ENCODE assay signal across 19 cellular contexts in the genomic region with DNA sequence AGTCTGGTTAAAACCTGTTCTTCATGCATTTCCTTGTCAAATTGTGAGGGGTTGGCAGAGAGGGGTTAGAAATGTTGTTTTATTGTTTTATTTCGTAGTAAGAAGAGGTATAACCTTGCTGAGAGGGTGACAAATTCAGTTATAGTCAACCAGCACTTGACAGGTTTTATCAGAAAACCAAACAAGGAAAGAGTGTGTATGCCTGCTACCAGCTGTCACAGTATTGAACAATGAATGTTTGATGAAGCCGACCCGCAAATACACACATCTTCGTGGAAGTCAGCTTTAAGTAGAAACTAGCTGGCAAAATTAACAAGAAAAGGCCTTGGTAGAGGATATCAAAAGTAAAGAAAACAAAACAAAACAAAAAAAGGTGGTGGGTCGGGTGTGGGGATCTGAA.
"Had no signal": no experiment of that assay in that cellular context is flagged by ENCODE, and none has a peak within 500 bp of the region (broad histone marks: within the 10 kb centered on the region; RNA-seq: fewer than 3 reads in every experiment).

No MANE protein-coding gene starts in this region.

- H3K27me3 ChIP-seq: right lobe of liver, testis, upper lobe of left lung had no signal

- H3K4me3 Mint-ChIP-seq: activated CD4-positive, alpha-beta T cell treated with anti-CD3 and anti-CD28 coated beads, Interleukin-2, amount 10 ng/mL, durations not matched to agents 24 days and 14 days; activated CD8-positive, alpha-beta T cell treated with anti-CD3 and anti-CD28 coated beads for 36 hours; activated naive CD4-positive, alpha-beta T cell treated with anti-CD3 and anti-CD28 coated beads for 36 hours; activated T-helper 17 cell treated with anti-CD3 and anti-CD28 coated beads, Interleukin-2, amount 50 U/mL, for 72 hours; brain; naive thymus-derived CD4-positive, alpha-beta T cell; stimulated activated effector memory CD8-positive, alpha-beta T cell treated with anti-CD3 and anti-CD28 coated beads, Interleukin-12 subunit alpha, Interleukin-12 subunit beta, amount 100 ng/mL, for 72 hours had no signal

- ATAC-seq: activated CD8-positive, alpha-beta T cell treated with anti-CD3 and anti-CD28 coated beads for 36 hours; activated T-helper 17 cell treated with anti-CD3 and anti-CD28 coated beads, Interleukin-2, amount 50 U/mL, for 72 hours; stimulated activated effector memory CD8-positive, alpha-beta T cell treated with anti-CD3 and anti-CD28 coated beads, Interleukin-12 subunit alpha, Interleukin-12 subunit beta, amount 100 ng/mL, for 72 hours had no signal

- H3K4me1 ChIP-seq: right lobe of liver, testis had no signal

- H3K9me3 ChIP-seq: right lobe of liver, testis, upper lobe of left lung had no signal

- H3K36me3 Mint-ChIP-seq: brain; naive thymus-derived CD4-positive, alpha-beta T cell; stimulated activated effector memory CD8-positive, alpha-beta T cell treated with anti-CD3 and anti-CD28 coated beads, Interleukin-12 subunit alpha, Interleukin-12 subunit beta, amount 100 ng/mL, for 72 hours had no signal

- H3K36me3 ChIP-seq: right lobe of liver, upper lobe of left lung had no signal

- H3K27ac Mint-ChIP-seq: activated CD4-positive, alpha-beta T cell treated with anti-CD3 and anti-CD28 coated beads, Interleukin-2, amount 10 ng/mL, durations not matched to agents 24 days and 14 days; activated CD8-positive, alpha-beta T cell treated with anti-CD3 and anti-CD28 coated beads for 36 hours; activated naive CD4-positive, alpha-beta T cell treated with anti-CD3 and anti-CD28 coated beads for 36 hours; activated T-helper 17 cell treated with anti-CD3 and anti-CD28 coated beads, Interleukin-2, amount 50 U/mL, for 72 hours; naive thymus-derived CD4-positive, alpha-beta T cell; stimulated activated effector memory CD8-positive, alpha-beta T cell treated with anti-CD3 and anti-CD28 coated beads, Interleukin-12 subunit alpha, Interleukin-12 subunit beta, amount 100 ng/mL, for 72 hours had no signal

- H3K9me3 Mint-ChIP-seq: activated CD4-positive, alpha-beta T cell treated with anti-CD3 and anti-CD28 coated beads, Interleukin-2, amount 10 ng/mL, durations not matched to agents 24 days and 14 days; activated CD8-positive, alpha-beta T cell treated with anti-CD3 and anti-CD28 coated beads for 36 hours; activated naive CD4-positive, alpha-beta T cell treated with anti-CD3 and anti-CD28 coated beads for 36 hours; activated T-helper 17 cell treated with anti-CD3 and anti-CD28 coated beads, Interleukin-2, amount 50 U/mL, for 72 hours; stimulated activated effector memory CD8-positive, alpha-beta T cell treated with anti-CD3 and anti-CD28 coated beads, Interleukin-12 subunit alpha, Interleukin-12 subunit beta, amount 100 ng/mL, for 72 hours had no signal

- H3K4me3 ChIP-seq: right lobe of liver, smooth muscle cell, testis, upper lobe of left lung had no signal

- H3K4me1 Mint-ChIP-seq: activated CD4-positive, alpha-beta T cell treated with anti-CD3 and anti-CD28 coated beads, Interleukin-2, amount 10 ng/mL, durations not matched to agents 24 days and 14 days; activated T-helper 17 cell treated with anti-CD3 and anti-CD28 coated beads, Interleukin-2, amount 50 U/mL, for 72 hours; stimulated activated effector memory CD8-positive, alpha-beta T cell treated with anti-CD3 and anti-CD28 coated beads, Interleukin-12 subunit alpha, Interleukin-12 subunit beta, amount 100 ng/mL, for 72 hours had no signal

- DNase-seq: activated CD4-positive, alpha-beta T cell treated with anti-CD3 and anti-CD28 coated beads, Interleukin-2, amount 10 ng/mL, durations not matched to agents 24 days and 14 days; activated CD8-positive, alpha-beta T cell treated with anti-CD3 and anti-CD28 coated beads for 36 hours; activated naive CD4-positive, alpha-beta T cell treated with anti-CD3 and anti-CD28 coated beads for 36 hours; activated T-cell treated with anti-CD3 and anti-CD28 coated beads, Interleukin-2, amount 50 U/mL, for 1 hour; central memory CD4-positive, alpha-beta T cell; erythroblast; foreskin melanocyte; kidney glomerular epithelial cell; mesenchymal stem cell; naive thymus-derived CD4-positive, alpha-beta T cell; right lobe of liver; stimulated activated CD4-positive, alpha-beta T cell treated with anti-CD3 and anti-CD28 coated beads, Interleukin-4, amount 100 ng/mL, for 24 hours; T1000 had no signal
